19 cellular contexts compared by ENCODE assay signal in genomic region chr5:175448276-175448675, GRCh38. TPM values are rescaled to one million over a fixed set of nuclear protein-coding genes. Genes with fewer than 3 reads are reported as not detected.
"Had no signal": no experiment of that assay in that cellular context is flagged by ENCODE, and none has a peak within 500 bp of the region (broad histone marks: within the 10 kb centered on the region; RNA-seq: fewer than 3 reads in every experiment).

No MANE protein-coding gene starts in this region.

- H3K27ac ChIP-seq: epithelial cell of prostate, esophagus muscularis mucosa, gastrocnemius medialis, heart right ventricle, ovary, suprapubic skin, thyroid gland, upper lobe of left lung had no signal

- H3K27me3 ChIP-seq: ovary had no signal

- H3K9me3 ChIP-seq: esophagus muscularis mucosa, gastrocnemius medialis, heart right ventricle, ovary, suprapubic skin, thyroid gland, upper lobe of left lung had no signal

- H3K36me3 ChIP-seq: esophagus muscularis mucosa, gastrocnemius medialis, heart right ventricle, ovary, suprapubic skin, thyroid gland, upper lobe of left lung had no signal

- H3K4me3 ChIP-seq: esophagus muscularis mucosa, gastrocnemius medialis, heart right ventricle, ovary, suprapubic skin, thyroid gland, upper lobe of left lung had no signal

- DNase-seq: effector memory CD4-positive, alpha-beta T cell; gastrocnemius medialis; heart right ventricle; islet precursor cell; natural killer cell; nucleus accumbens; ovary; right cardiac atrium; stimulated activated CD4-positive, alpha-beta T cell treated with anti-CD3 and anti-CD28 coated beads, Interleukin-4, amount 100 ng/mL, for 1 hour; stimulated activated CD8-positive, alpha-beta memory T cell treated with anti-CD3 and anti-CD28 coated beads, Interleukin-4, amount 100 ng/mL, for 48 hours; stimulated activated naive CD8-positive, alpha-beta T cell treated with anti-CD3 and anti-CD28 coated beads, Interleukin-15, Interleukin-2, amounts not matched to agents 100 U/mL and 50 U/mL, for 24 hours; thyroid gland; upper lobe of left lung had no signal

RNA-seq across cellular contexts. Expression of gene DRD1, which starts 4.3 kb away (rescaled TPM):
- total RNA-seq: gastrocnemius medialis, myocyte, natural killer cell, neural crest cell, progenitor cell of endocrine pancreas, right cardiac atrium, thyroid gland had no signal
- polyA plus RNA-seq: heart right ventricle, right cardiac atrium had no signal
